Comparison of ENCODE assay signal across 1 cellular context in the genomic region with DNA sequence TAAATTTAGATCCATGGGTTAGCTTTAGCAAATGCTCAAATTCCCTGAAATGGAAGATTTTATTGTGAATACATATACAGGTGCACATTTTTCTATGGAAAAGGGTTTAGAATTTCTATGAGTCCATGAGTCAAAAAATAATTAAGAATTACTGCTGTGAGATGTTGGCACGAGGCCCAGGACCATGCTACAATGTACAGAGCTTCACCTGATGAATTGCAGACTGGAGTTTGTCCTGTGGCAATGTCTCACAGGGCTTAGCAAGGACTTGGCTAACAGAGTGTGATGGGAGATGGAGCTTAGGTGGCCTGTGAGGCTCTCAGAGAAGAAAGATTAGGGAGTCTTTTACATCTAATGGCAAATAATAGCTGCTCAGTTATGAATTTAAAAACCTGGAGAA.
TF ChIP-seq lines count a peak whose summit lies in the region.

No MANE protein-coding gene starts in this region.

TF ChIP-seq in GM23338, 12 proteins besides CTCF, POLR2A, EP300 and RAD21:
- TF ChIP-seq, protein P1, sequence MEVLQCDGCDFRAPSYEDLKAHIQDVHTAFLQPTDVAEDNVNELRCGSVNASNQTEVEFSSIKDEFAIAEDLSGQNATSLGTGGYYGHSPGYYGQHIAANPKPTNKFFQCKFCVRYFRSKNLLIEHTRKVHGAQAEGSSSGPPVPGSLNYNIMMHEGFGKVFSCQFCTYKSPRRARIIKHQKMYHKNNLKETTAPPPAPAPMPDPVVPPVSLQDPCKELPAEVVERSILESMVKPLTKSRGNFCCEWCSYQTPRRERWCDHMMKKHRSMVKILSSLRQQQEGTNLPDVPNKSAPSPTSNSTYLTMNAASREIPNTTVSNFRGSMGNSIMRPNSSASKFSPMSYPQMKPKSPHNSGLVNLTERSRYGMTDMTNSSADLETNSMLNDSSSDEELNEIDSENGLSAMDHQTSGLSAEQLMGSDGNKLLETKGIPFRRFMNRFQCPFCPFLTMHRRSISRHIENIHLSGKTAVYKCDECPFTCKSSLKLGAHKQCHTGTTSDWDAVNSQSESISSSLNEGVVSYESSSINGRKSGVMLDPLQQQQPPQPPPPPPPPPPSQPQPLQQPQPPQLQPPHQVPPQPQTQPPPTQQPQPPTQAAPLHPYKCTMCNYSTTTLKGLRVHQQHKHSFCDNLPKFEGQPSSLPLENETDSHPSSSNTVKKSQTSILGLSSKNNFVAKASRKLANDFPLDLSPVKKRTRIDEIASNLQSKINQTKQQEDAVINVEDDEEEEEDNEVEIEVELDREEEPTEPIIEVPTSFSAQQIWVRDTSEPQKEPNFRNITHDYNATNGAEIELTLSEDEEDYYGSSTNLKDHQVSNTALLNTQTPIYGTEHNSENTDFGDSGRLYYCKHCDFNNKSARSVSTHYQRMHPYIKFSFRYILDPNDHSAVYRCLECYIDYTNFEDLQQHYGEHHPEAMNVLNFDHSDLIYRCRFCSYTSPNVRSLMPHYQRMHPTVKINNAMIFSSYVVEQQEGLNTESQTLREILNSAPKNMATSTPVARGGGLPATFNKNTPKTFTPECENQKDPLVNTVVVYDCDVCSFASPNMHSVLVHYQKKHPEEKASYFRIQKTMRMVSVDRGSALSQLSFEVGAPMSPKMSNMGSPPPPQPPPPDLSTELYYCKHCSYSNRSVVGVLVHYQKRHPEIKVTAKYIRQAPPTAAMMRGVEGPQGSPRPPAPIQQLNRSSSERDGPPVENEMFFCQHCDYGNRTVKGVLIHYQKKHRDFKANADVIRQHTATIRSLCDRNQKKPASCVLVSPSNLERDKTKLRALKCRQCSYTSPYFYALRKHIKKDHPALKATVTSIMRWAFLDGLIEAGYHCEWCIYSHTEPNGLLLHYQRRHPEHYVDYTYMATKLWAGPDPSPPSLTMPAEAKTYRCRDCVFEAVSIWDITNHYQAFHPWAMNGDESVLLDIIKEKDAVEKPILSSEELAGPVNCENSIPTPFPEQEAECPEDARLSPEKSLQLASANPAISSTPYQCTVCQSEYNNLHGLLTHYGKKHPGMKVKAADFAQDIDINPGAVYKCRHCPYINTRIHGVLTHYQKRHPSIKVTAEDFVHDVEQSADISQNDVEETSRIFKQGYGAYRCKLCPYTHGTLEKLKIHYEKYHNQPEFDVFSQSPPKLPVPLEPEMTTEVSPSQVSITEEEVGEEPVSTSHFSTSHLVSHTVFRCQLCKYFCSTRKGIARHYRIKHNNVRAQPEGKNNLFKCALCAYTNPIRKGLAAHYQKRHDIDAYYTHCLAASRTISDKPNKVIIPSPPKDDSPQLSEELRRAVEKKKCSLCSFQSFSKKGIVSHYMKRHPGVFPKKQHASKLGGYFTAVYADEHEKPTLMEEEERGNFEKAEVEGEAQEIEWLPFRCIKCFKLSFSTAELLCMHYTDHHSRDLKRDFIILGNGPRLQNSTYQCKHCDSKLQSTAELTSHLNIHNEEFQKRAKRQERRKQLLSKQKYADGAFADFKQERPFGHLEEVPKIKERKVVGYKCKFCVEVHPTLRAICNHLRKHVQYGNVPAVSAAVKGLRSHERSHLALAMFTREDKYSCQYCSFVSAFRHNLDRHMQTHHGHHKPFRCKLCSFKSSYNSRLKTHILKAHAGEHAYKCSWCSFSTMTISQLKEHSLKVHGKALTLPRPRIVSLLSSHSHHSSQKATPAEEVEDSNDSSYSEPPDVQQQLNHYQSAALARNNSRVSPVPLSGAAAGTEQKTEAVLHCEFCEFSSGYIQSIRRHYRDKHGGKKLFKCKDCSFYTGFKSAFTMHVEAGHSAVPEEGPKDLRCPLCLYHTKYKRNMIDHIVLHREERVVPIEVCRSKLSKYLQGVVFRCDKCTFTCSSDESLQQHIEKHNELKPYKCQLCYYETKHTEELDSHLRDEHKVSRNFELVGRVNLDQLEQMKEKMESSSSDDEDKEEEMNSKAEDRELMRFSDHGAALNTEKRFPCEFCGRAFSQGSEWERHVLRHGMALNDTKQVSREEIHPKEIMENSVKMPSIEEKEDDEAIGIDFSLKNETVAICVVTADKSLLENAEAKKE (CRISPR knock-in tag; IDR thresholded peaks at IDR 0.05): no peak
- TF ChIP-seq NANOG (IDR thresholded peaks at IDR 0.05; ENCODE audit: borderline replicate concordance): no peak
- no peak for TF ChIP-seq CREB1 (CRISPR knock-in tag; IDR thresholded peaks at IDR 0.05; ENCODE audit: low read depth)
- TF ChIP-seq, protein P2, sequence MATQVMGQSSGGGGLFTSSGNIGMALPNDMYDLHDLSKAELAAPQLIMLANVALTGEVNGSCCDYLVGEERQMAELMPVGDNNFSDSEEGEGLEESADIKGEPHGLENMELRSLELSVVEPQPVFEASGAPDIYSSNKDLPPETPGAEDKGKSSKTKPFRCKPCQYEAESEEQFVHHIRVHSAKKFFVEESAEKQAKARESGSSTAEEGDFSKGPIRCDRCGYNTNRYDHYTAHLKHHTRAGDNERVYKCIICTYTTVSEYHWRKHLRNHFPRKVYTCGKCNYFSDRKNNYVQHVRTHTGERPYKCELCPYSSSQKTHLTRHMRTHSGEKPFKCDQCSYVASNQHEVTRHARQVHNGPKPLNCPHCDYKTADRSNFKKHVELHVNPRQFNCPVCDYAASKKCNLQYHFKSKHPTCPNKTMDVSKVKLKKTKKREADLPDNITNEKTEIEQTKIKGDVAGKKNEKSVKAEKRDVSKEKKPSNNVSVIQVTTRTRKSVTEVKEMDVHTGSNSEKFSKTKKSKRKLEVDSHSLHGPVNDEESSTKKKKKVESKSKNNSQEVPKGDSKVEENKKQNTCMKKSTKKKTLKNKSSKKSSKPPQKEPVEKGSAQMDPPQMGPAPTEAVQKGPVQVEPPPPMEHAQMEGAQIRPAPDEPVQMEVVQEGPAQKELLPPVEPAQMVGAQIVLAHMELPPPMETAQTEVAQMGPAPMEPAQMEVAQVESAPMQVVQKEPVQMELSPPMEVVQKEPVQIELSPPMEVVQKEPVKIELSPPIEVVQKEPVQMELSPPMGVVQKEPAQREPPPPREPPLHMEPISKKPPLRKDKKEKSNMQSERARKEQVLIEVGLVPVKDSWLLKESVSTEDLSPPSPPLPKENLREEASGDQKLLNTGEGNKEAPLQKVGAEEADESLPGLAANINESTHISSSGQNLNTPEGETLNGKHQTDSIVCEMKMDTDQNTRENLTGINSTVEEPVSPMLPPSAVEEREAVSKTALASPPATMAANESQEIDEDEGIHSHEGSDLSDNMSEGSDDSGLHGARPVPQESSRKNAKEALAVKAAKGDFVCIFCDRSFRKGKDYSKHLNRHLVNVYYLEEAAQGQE (IDR thresholded peaks at IDR 0.05; ENCODE audit: unreplicated experiment): no peak
- TF ChIP-seq EZH2phosphoT487 (IDR thresholded peaks at IDR 0.05; ENCODE audit: unreplicated experiment): no peak
- TF ChIP-seq, protein P3, sequence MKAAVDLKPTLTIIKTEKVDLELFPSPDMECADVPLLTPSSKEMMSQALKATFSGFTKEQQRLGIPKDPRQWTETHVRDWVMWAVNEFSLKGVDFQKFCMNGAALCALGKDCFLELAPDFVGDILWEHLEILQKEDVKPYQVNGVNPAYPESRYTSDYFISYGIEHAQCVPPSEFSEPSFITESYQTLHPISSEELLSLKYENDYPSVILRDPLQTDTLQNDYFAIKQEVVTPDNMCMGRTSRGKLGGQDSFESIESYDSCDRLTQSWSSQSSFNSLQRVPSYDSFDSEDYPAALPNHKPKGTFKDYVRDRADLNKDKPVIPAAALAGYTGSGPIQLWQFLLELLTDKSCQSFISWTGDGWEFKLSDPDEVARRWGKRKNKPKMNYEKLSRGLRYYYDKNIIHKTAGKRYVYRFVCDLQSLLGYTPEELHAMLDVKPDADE (IDR thresholded peaks at IDR 0.05): no peak
- no peak for TF ChIP-seq ZNF114 (CRISPR knock-in tag; IDR thresholded peaks at IDR 0.05)
- no peak for TF ChIP-seq EZH2 (IDR thresholded peaks at IDR 0.05; ENCODE audit: low read depth, unreplicated experiment)
